ENCODE assay signal across 8 cellular contexts in the genomic region with DNA sequence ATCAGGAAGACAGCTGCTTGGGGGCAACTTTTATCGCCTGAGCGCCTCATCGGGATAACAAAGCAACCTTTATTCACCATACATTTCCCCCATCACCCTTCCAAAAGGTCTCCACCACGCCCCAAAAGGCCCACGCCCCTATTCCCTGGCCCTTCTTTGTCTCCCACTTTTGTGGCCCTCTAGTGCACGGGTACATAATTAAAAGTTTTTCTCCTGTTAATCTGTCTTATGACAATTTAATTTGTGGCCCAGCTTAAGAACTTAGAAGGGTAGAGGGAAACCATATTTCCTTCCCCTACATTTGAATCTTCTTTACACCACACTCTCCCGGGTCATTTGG. TPM values are rescaled to one million over a fixed set of nuclear protein-coding genes. Genes with fewer than 3 reads are reported as not detected.
A peak's percentile ranks its signal among the peaks of the same experiment; 100 is the strongest.
DNase-seq lines count a peak whose midpoint lies in the region; ATAC-seq, FAIRE-seq and TF ChIP-seq lines count a peak whose summit lies in the region.

No MANE protein-coding gene starts in this region.

- WGBS in esophagus, 2 donors = 0 to 1% methylated on average over 7 of the region's 7 CpGs
- 0 to 2% methylated on average over 7 of the region's 7 CpGs for WGBS in pancreas, 2 donors

- CTCF ChIA-PET in activated CD4-positive, alpha-beta T cell treated with anti-CD3 and anti-CD28 coated beads for 36 hours (lab: Charles Lee) = interaction anchor here (0.6 to 4.1 kb wide), 29 partner anchors 9 to 665 kb away, joined by 3 to 41 read pairs (median 4); partner anchors contain the start of genes BBS9 and NT5C3A

- H3K9me3 ChIP-seq in esophagus (ENCODE audit: control insufficient read depth in 2 of 2, insufficient read depth in 1 of 2, low read depth in 1 of 2, low read length in 1 of 2) (no peaks in the 10 kb centered on the region), pancreas (no peaks in the 10 kb centered on the region)

- peak; percentile 48 for DNase-seq in activated CD4-positive, alpha-beta T cell treated with anti-CD3 and anti-CD28 coated beads for 36 hours
- no peak for DNase-seq in activated CD4-positive, alpha-beta T cell treated with anti-CD3 and anti-CD28 coated beads for 1 hour
- DNase-seq in T-helper 9 cell (peak; percentile 5), pancreas (no peak), glomerular visceral epithelial cell (ENCODE audit: extremely low spot score) (no peak)
- no peak for DNase-seq in effector CD4-positive, alpha-beta T cell

- H3K27me3 Mint-ChIP-seq in activated CD4-positive, alpha-beta T cell treated with anti-CD3 and anti-CD28 coated beads for 36 hours = peaks cover 5% of the 10 kb centered on the region

- H3K9me3 Mint-ChIP-seq in activated CD4-positive, alpha-beta T cell treated with anti-CD3 and anti-CD28 coated beads for 36 hours (ENCODE audit: low read depth) = no peaks in the 10 kb centered on the region

- H3K4me1 ChIP-seq in esophagus (ENCODE audit: control insufficient read depth in 2 of 2, insufficient read depth in 2 of 2, low read length in 1 of 2) (peaks cover 2% of the 10 kb centered on the region in 2 donors), pancreas (peaks cover 13 to 23% (median 16%) of the 10 kb centered on the region in 3 donors)

- H3K36me3 ChIP-seq in esophagus (ENCODE audit: control insufficient read depth in 2 of 2, insufficient read depth in 2 of 2, low read length in 1 of 2) (no peaks in the 10 kb centered on the region), pancreas (peaks cover 0 to 2% (median 0%) of the 10 kb centered on the region in 3 donors)

- peak overlapping the region; percentile 6 to 59 for H3K27ac ChIP-seq in esophagus (ENCODE audit: low read depth in 2 of 2, low read length in 1 of 2)
- H3K27ac ChIP-seq in pancreas = peak overlapping the region; percentile 35 to 72 (median 71)

- no peaks in the 10 kb centered on the region for H3K27me3 ChIP-seq in esophagus (ENCODE audit: control insufficient read depth in 1 of 2, insufficient read depth in 2 of 2, low read length in 2 of 2)
- no peaks in the 10 kb centered on the region for H3K27me3 ChIP-seq in pancreas

- peaks cover 38% of the 10 kb centered on the region for H3K4me1 Mint-ChIP-seq in activated CD4-positive, alpha-beta T cell treated with anti-CD3 and anti-CD28 coated beads for 36 hours

- H3K4me3 ChIP-seq in esophagus (ENCODE audit: low read depth in 1 of 2, low read length in 2 of 2) (peak overlapping the region; percentile 81 to 87), pancreas (peak overlapping the region; percentile 78 to 97 (median 91))

- intact Hi-C loops in activated CD4-positive, alpha-beta T cell treated with anti-CD3 and anti-CD28 coated beads for 36 hours (cut with DNase I, micrococcal nuclease) = loop anchor here (1.0 to 5.0 kb wide), 8 partner anchors 20 to 618 kb away; partner anchors contain the start of genes LSM5 (in 2 of the 2) and BBS9 (in 1 of the 2)
- intact Hi-C loops in pancreas (cut with DNase I) = loop anchor here in 1 of 3 donors (5.0 kb wide), 1 partner anchor 166 kb away; no protein-coding TSS in a partner anchor

- H3K4me3 Mint-ChIP-seq in activated CD4-positive, alpha-beta T cell treated with anti-CD3 and anti-CD28 coated beads for 36 hours = peak overlapping the region; percentile 88

- peak; percentile 6 for ATAC-seq in activated CD4-positive, alpha-beta T cell treated with anti-CD3 and anti-CD28 coated beads for 36 hours
- ATAC-seq in HG03354 (IDR thresholded peaks at IDR 0.05; ENCODE audit: poor library complexity, severe bottlenecking, unreplicated experiment) = peak; percentile 28
- peak in 3 of 4 donors; percentile 3 to 6 (median 3) for ATAC-seq in pancreas

- no peak for TF ChIP-seq CTCF in pancreas (IDR thresholded peaks at IDR 0.05)

- peaks cover 2% of the 10 kb centered on the region for H3K36me3 Mint-ChIP-seq in activated CD4-positive, alpha-beta T cell treated with anti-CD3 and anti-CD28 coated beads for 36 hours (ENCODE audit: low read depth)

- POLR2A ChIA-PET in activated CD4-positive, alpha-beta T cell treated with anti-CD3 and anti-CD28 coated beads for 36 hours (lab: Charles Lee) = no interaction called here

- no peak for FAIRE-seq in pancreas (lab: Jason Lieb, UNC)

- peak overlapping the region; percentile 76 for H3K27ac Mint-ChIP-seq in activated CD4-positive, alpha-beta T cell treated with anti-CD3 and anti-CD28 coated beads for 36 hours

RNA-seq across cellular contexts. Expression of gene RP9, which starts 0.6 kb away (rescaled TPM):
- total RNA-seq in activated CD4-positive, alpha-beta T cell treated with anti-CD3 and anti-CD28 coated beads for 36 hours = 10 to 100 TPM; 17.2 to 19.2 TPM
- 1 to 10 TPM; 5.7 to 5.8 TPM for polyA plus RNA-seq in esophagus
- total RNA-seq in pancreas = 10 to 100 TPM in 1 of 6 donors, 1 to 10 TPM in 5; 5.5 to 10.3 (median 7.1) TPM
- polyA plus RNA-seq in pancreas = 10 to 100 TPM in 1 of 2 donors, 1 to 10 TPM in 1; 8.1 to 20.1 TPM

RNA-seq across cellular contexts. Expression of gene BBS9, which starts 20.8 kb away (rescaled TPM):
- total RNA-seq in activated CD4-positive, alpha-beta T cell treated with anti-CD3 and anti-CD28 coated beads for 36 hours = 1 to 10 TPM; 4.1 to 9.9 TPM
- polyA plus RNA-seq in esophagus = 1 to 10 TPM; 2.6 to 3.7 TPM
- 10 to 100 TPM in 1 of 6 donors, 1 to 10 TPM in 5; 4.4 to 10.8 (median 6.4) TPM for total RNA-seq in pancreas
- 1 to 10 TPM; 2.6 to 3.4 TPM for polyA plus RNA-seq in pancreas

RNA-seq across cellular contexts. Expression of gene NT5C3A, which starts 46.0 kb away (rescaled TPM):
- 10 to 100 TPM; 40.9 to 45.0 TPM for total RNA-seq in activated CD4-positive, alpha-beta T cell treated with anti-CD3 and anti-CD28 coated beads for 36 hours
- polyA plus RNA-seq in esophagus (10 to 100 TPM; 13.9 to 15.9 TPM), pancreas (10 to 100 TPM; 13.8 to 25.1 TPM)
- 10 to 100 TPM; 15.6 to 30.3 (median 24.6) TPM for total RNA-seq in pancreas

Comparison
In these comparisons a context has a peak if more than half of its experiments do, and no peak if none do; other contexts are left out.
1. DNase-seq: peak in activated CD4-positive, alpha-beta T cell treated with anti-CD3 and anti-CD28 coated beads for 36 hours (single experiment) and T-helper 9 cell (single experiment); none in activated CD4-positive, alpha-beta T cell treated with anti-CD3 and anti-CD28 coated beads for 1 hour (single experiment), pancreas (0 of 6), glomerular visceral epithelial cell (single experiment) and effector CD4-positive, alpha-beta T cell (single experiment).
2. Peak in every context shown above with its lines, with median percentiles within 50 percentile points of each other: ATAC-seq.